ENCODE assay signal across 17 cellular contexts in genomic region chr4:132564920-132565319, GRCh38.
DNase-seq lines count a peak whose midpoint lies in the region; ATAC-seq and TF ChIP-seq lines count a peak whose summit lies in the region.
"Had no signal": no experiment of that assay in that cellular context is flagged by ENCODE, and none has a peak within 500 bp of the region (broad histone marks: within the 10 kb centered on the region; RNA-seq: fewer than 3 reads in every experiment).

No MANE protein-coding gene starts in this region.

- RAD21 ChIA-PET in HCT116 (lab: Charles Lee; ENCODE audit: low non-redundant PET in 1 of 2, low total read pairs in 2 of 2, uncharacterized antibody in 2 of 2, unreplicated experiment in 2 of 2), result no interaction called here

- H3K27me3 ChIP-seq in HCT116 (ENCODE audit: insufficient read depth, low read length), result no peaks in the 10 kb centered on the region
- H3K27me3 ChIP-seq in RWPE2 (ENCODE audit: insufficient read depth, poor library complexity, severe bottlenecking), result no peaks in the 10 kb centered on the region
- no peaks in the 10 kb centered on the region for H3K27me3 ChIP-seq in stomach
- H3K27me3 ChIP-seq: esophagus squamous epithelium had no signal

- WGBS in stomach, 5 donors, result 59 to 100% (median 77%) methylated on average over 1 of the region's 1 CpG

- H3K9me3 ChIP-seq in HCT116 (ENCODE audit: control insufficient read depth in 1 of 2, insufficient read depth in 1 of 2, low read depth in 1 of 2, low read length in 2 of 2), result no peaks in the 10 kb centered on the region
- no peaks in the 10 kb centered on the region for H3K9me3 ChIP-seq in RWPE2 (ENCODE audit: severe bottlenecking)
- H3K9me3 ChIP-seq in stomach, result peaks cover 0 to 13% (median 4%) of the 10 kb centered on the region in 4 donors
- H3K9me3 ChIP-seq: esophagus squamous epithelium had no signal

- no peaks in the 10 kb centered on the region for H3K4me1 ChIP-seq in HCT116 (ENCODE audit: control insufficient read depth in 1 of 2, insufficient read depth in 2 of 2, low read length in 2 of 2)
- H3K4me1 ChIP-seq in RWPE2 (ENCODE audit: insufficient read depth, poor library complexity, severe bottlenecking), result no peaks in the 10 kb centered on the region
- H3K4me1 ChIP-seq in stomach, result no peaks in the 10 kb centered on the region
- H3K4me1 ChIP-seq: esophagus squamous epithelium had no signal

- peak; percentile 5; the same call in 1 of the 2 replicates for TF ChIP-seq RAD21 in HCT116 (IDR thresholded peaks at IDR 0.05; ENCODE audit: low read depth)

- DNase-seq in HCT116 (ENCODE audit: low read depth, low spot score) (no peak), RWPE2 (ENCODE audit: low spot score) (no peak), iPS-NIHi11 (ENCODE audit: low spot score) (peak; percentile 13), H4 (ENCODE audit: low spot score) (no peak), GM03348 (ENCODE audit: low spot score) (no peak), stomach (no peak)
- DNase-seq: activated CD4-positive, CD25-positive, alpha-beta regulatory T cell; activated CD8-positive, alpha-beta T cell treated with anti-CD3 and anti-CD28 coated beads for 36 hours; activated naive CD4-positive, alpha-beta T cell; activated T-cell treated with anti-CD3 and anti-CD28 coated beads, Interleukin-2, amount 50 U/mL, for 1 hour; amygdala; central memory CD4-positive, alpha-beta T cell; DMS153; esophagus squamous epithelium; NCI-H226 had no signal

- no peaks in the 10 kb centered on the region for H3K79me2 ChIP-seq in HCT116 (ENCODE audit: insufficient read depth, low read length)

- no peak overlapping the region for H2AFZ ChIP-seq in HCT116 (ENCODE audit: low read depth, low read length, poor library complexity, severe bottlenecking)

- H3K4me3 ChIP-seq in HCT116 (replicated peaks in 1 of 2; ENCODE audit: low read depth in 1 of 2, low read length in 2 of 2) (no peak overlapping the region), RWPE2 (ENCODE audit: severe bottlenecking) (no peak overlapping the region), stomach (no peak overlapping the region)
- H3K4me3 ChIP-seq: esophagus squamous epithelium had no signal

- no peak overlapping the region for H3K9ac ChIP-seq in HCT116 (ENCODE audit: low read length)

- intact Hi-C loops in HCT116 (cut with micrococcal nuclease), result no loop called here
- intact Hi-C loops in stomach (cut with DNase I; ENCODE audit: low total_unique reads), result no loop called here

- no TSS peak for BruUV-seq in HCT116 (replicated peaks; lab: Mats Ljungman, UMichigan)

- TF ChIP-seq POLR2A in HCT116 (IDR thresholded peaks at IDR 0.05; ENCODE audit: borderline replicate concordance, extremely low read depth, insufficient read depth, insufficient read length), result no peak
- no peak for TF ChIP-seq POLR2A in stomach (IDR thresholded peaks at IDR 0.05)

- CTCF ChIA-PET in HCT116 (lab: Charles Lee), result interaction anchor here (0.9 kb wide), 1 partner anchor 9 kb away, joined by 3 read pairs; no protein-coding TSS in a partner anchor

- ATAC-seq in HCT116 (peak; percentile 68), RWPE2 (ENCODE audit: low read depth) (no peak), esophagus mucosa (no peak)
- ATAC-seq: activated CD8-positive, alpha-beta T cell treated with anti-CD3 and anti-CD28 coated beads for 36 hours had no signal

- no peaks in the 10 kb centered on the region for H4K20me1 ChIP-seq in HCT116 (ENCODE audit: insufficient read depth)

- no peak for TF ChIP-seq EP300 in stomach (IDR thresholded peaks at IDR 0.05)

- H3K27ac ChIP-seq in 22Rv1 (no peak overlapping the region), HCT116 (ENCODE audit: low read depth, low read length) (no peak overlapping the region), RWPE2 (ENCODE audit: poor library complexity, severe bottlenecking) (no peak overlapping the region), stomach (no peak overlapping the region)
- H3K27ac ChIP-seq: esophagus squamous epithelium had no signal

- TF ChIP-seq CTCF in 22Rv1 (IDR thresholded peaks at IDR 0.05), result peak; percentile 36
- peak in 2 of 3 experiments; percentile 17 to 26; a peak in 2 of 6 replicates for TF ChIP-seq CTCF in HCT116 (IDR thresholded peaks at IDR 0.05 in 2 of 3, conservative IDR thresholded peaks at IDR 0.05 in 1 of 3; ENCODE audit: borderline replicate concordance in 1 of 3, insufficient read depth in 1 of 3, low read depth in 2 of 3, low read length in 2 of 3)
- peak; percentile 7 for TF ChIP-seq CTCF in RWPE2 (IDR thresholded peaks at IDR 0.05; ENCODE audit: poor library complexity, severe bottlenecking)
- no peak for TF ChIP-seq CTCF in stomach (IDR thresholded peaks at IDR 0.05)

- no peak overlapping the region for H3K4me2 ChIP-seq in HCT116 (ENCODE audit: low read length)

- H3K36me3 ChIP-seq in HCT116 (ENCODE audit: control insufficient read depth in 1 of 2, insufficient read depth in 2 of 2, low read length in 2 of 2), result no peaks in the 10 kb centered on the region
- H3K36me3 ChIP-seq in RWPE2 (ENCODE audit: low read depth), result no peaks in the 10 kb centered on the region
- no peaks in the 10 kb centered on the region for H3K36me3 ChIP-seq in stomach
- H3K36me3 ChIP-seq: esophagus squamous epithelium had no signal

- H3K9me2 ChIP-seq in HCT116 (ENCODE audit: insufficient read depth), result no peaks in the 10 kb centered on the region

- POLR2A ChIA-PET in HCT116 (lab: Charles Lee), result no interaction called here

TF ChIP-seq in HCT116, 20 proteins besides CTCF, POLR2A, EP300 and RAD21:
- no peak for TF ChIP-seq CEBPB (IDR thresholded peaks at IDR 0.05; ENCODE audit: low read depth)
- TF ChIP-seq, protein P1, sequence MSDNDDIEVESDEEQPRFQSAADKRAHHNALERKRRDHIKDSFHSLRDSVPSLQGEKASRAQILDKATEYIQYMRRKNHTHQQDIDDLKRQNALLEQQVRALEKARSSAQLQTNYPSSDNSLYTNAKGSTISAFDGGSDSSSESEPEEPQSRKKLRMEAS (IDR thresholded peaks at IDR 0.05), result no peak
- no peak for TF ChIP-seq SP1 (IDR thresholded peaks at IDR 0.05; ENCODE audit: low read depth)
- no peak for TF ChIP-seq EGR1 (IDR thresholded peaks at IDR 0.05; ENCODE audit: low read depth)
TF ChIP-seq in HCT116: peak in this region for 0.

Comparison
In these comparisons a context has a peak if more than half of its experiments do, and no peak if none do; other contexts are left out.
1. CTCF ChIP-seq: peak in 22Rv1 (single experiment), HCT116 (2 of 3) and RWPE2 (single experiment); none in stomach (0 of 7).